9 cellular contexts compared by ENCODE assay signal in genomic region chr19:5130371-5131030, GRCh38.
A peak's percentile ranks its signal among the peaks of the same experiment; 100 is the strongest.
DNase-seq lines count a peak whose midpoint lies in the region; ATAC-seq, FAIRE-seq and TF ChIP-seq lines count a peak whose summit lies in the region.
"Had no signal": no experiment of that assay in that cellular context is flagged by ENCODE, and none has a peak within 500 bp of the region (broad histone marks: within the 10 kb centered on the region; RNA-seq: fewer than 3 reads in every experiment).

No MANE protein-coding gene starts in this region.

- no peak overlapping the region for H3K14ac ChIP-seq in H1 (ENCODE audit: insufficient read length)

- H3K56ac ChIP-seq in H1 (replicated peaks; ENCODE audit: insufficient read length, low read depth, low read length), result no peak overlapping the region

- peak overlapping the region; percentile 45 for H3K4me3 Mint-ChIP-seq in type B pancreatic cell

- no peak overlapping the region for H2AK5ac ChIP-seq in H1 (ENCODE audit: low read depth, low read length)

- no peak overlapping the region for H3K4ac ChIP-seq in H1 (replicated peaks; ENCODE audit: insufficient read length, low read depth, low read length)

- TF ChIP-seq RAD21 in H1 (IDR thresholded peaks at IDR 0.05 in 1 of 2, conservative IDR thresholded peaks at IDR 0.05 in 1 of 2; ENCODE audit: low read depth in 2 of 2, low read length in 2 of 2), result no peak

- no peak for TF ChIP-seq POLR2A in H1 (IDR thresholded peaks at IDR 0.05; ENCODE audit: control extremely low read depth in 1 of 2, low read depth in 2 of 2, low read length in 2 of 2)

- H2BK15ac ChIP-seq in H1 (ENCODE audit: low read length), result no peak overlapping the region

- peak overlapping the region; percentile 85 for H3K27ac Mint-ChIP-seq in type B pancreatic cell

- H3K27me3 Mint-ChIP-seq in type B pancreatic cell, result no peaks in the 10 kb centered on the region

- peak overlapping the region; percentile 51; the same call in 1 of the 2 replicates for H3K18ac ChIP-seq in H1 (ENCODE audit: extremely low read depth, low read length)

- H2AFZ ChIP-seq in H1 (ENCODE audit: low read length), result no peak overlapping the region

- no peaks in the 10 kb centered on the region for H3K36me3 Mint-ChIP-seq in type B pancreatic cell

- H3K4me2 ChIP-seq in DOHH2 (ENCODE audit: low read length) (peak overlapping the region; percentile 98), H1 (ENCODE audit: insufficient read depth in 1 of 2, low read depth in 2 of 2, low read length in 2 of 2) (no peak overlapping the region)

- H2BK120ac ChIP-seq in H1 (replicated peaks; ENCODE audit: low read depth, low read length), result no peak overlapping the region

- peaks cover 3% of the 10 kb centered on the region for H3K79me2 ChIP-seq in DOHH2 (ENCODE audit: control insufficient read depth, low read length)
- no peaks in the 10 kb centered on the region for H3K79me2 ChIP-seq in H1 (ENCODE audit: control insufficient read depth in 1 of 2, insufficient read depth in 2 of 2, low read length in 2 of 2)

- peak overlapping the region; percentile 28; the same call in 1 of the 2 replicates for H4K8ac ChIP-seq in H1 (ENCODE audit: extremely low read depth, insufficient read depth, low read length)

- 0 out of 2 replicates have a peak, but pooled peaks cover 2% of the 10 kb centered on the region for H3F3A ChIP-seq in DOHH2 (ENCODE audit: control insufficient read depth, insufficient read depth)

- H4K20me1 ChIP-seq in DOHH2 (ENCODE audit: control insufficient read depth, insufficient read depth, low read depth, low read length) (no peaks in the 10 kb centered on the region), H1 (replicated peaks in 1 of 2; ENCODE audit: control insufficient read depth in 1 of 2, insufficient read depth in 2 of 2, low read length in 2 of 2) (peaks cover 0 to 1% of the 10 kb centered on the region in 2 experiments)

- H3K79me1 ChIP-seq in H1 (ENCODE audit: low read depth, low read length), result no peaks in the 10 kb centered on the region

- peak overlapping the region; percentile 77 for H3K4me3 ChIP-seq in DOHH2 (ENCODE audit: low read length)
- H3K4me3 ChIP-seq in H1 (ENCODE audit: extremely low read depth in 1 of 4, insufficient read depth in 2 of 4, low read depth in 3 of 4, low read length in 4 of 4), result no peak overlapping the region

- peak overlapping the region; percentile 87 for H2BK5ac ChIP-seq in H1 (ENCODE audit: low read depth, low read length)

- H3K27ac ChIP-seq in DOHH2 (ENCODE audit: low read depth, low read length), result peak overlapping the region; percentile 88
- H3K27ac ChIP-seq in VCaP, result peak overlapping the region; percentile 13; the same call in 1 of the 2 replicates
- H3K27ac ChIP-seq in H1 (ENCODE audit: low read depth, low read length), result no peak overlapping the region; the same call in 1 of the 2 replicates

- H3K9me3 ChIP-seq in DOHH2 (ENCODE audit: control insufficient read depth, insufficient read depth, low read length) (no peaks in the 10 kb centered on the region), H1 (ENCODE audit: insufficient read depth in 2 of 2, low read depth in 1 of 2, low read length in 1 of 2) (no peaks in the 10 kb centered on the region)

- TF ChIP-seq EP300 in H1 (IDR thresholded peaks at IDR 0.05; ENCODE audit: borderline replicate concordance in 1 of 2, low read depth in 2 of 2, low read length in 2 of 2), result no peak

- no peak overlapping the region for H4K5ac ChIP-seq in H1 (ENCODE audit: insufficient read length, low read depth, low read length)

- DNase-seq in H1 (ENCODE audit: low read depth in 1 of 2, low spot score in 2 of 2) (no peak), type B pancreatic cell (ENCODE audit: extremely low spot score, unreplicated experiment) (no peak), kidney glomerular epithelial cell (lab: John Stamatoyannopoulos, UW) (no peak), NCI-H345 (lab: John Stamatoyannopoulos, UW) (no peak), A172 (ENCODE audit: low spot score) (no peak)

- WGBS in H1 (ENCODE audit: extremely low coverage in 1 of 2, insufficient coverage in 1 of 2, insufficient read length in 1 of 2, insufficient replicate concordance in 2 of 2, low coverage in 1 of 2, low lambda C conversion rate in 2 of 2, missing lambda C conversion rate in 1 of 2), 2 experiments, result 90% methylated on average over 27 of the region's 27 CpGs; no CpG with 5 or more reads in 1 of the 2 experiments

- peak; percentile 30 for ATAC-seq in GM21786 (IDR thresholded peaks at IDR 0.05; ENCODE audit: unreplicated experiment)

- H3K4me1 ChIP-seq in DOHH2 (ENCODE audit: control insufficient read depth, low read length) (peaks cover 68% of the 10 kb centered on the region), H1 (replicated peaks in 1 of 4; ENCODE audit: control insufficient read depth in 3 of 4, insufficient read depth in 4 of 4, low read length in 3 of 4) (peaks cover 5 to 50% (median 42%) of the 10 kb centered on the region in 4 experiments)

- H3K23me2 ChIP-seq in H1 (ENCODE audit: low read depth, low read length), result no peaks in the 10 kb centered on the region

- H4K91ac ChIP-seq in H1 (replicated peaks; ENCODE audit: insufficient read length, low read length), result peak overlapping the region; percentile 61

- H3K9ac ChIP-seq in H1 (replicated peaks in 1 of 4; ENCODE audit: extremely low read depth in 1 of 4, low read depth in 3 of 4, low read length in 3 of 4), result no peak overlapping the region

- FAIRE-seq in H1 (lab: Jason Lieb, UNC), result no peak
- FAIRE-seq: G401.6 had no signal

- no peaks in the 10 kb centered on the region for H3K9me2 ChIP-seq in DOHH2 (replicated peaks; ENCODE audit: control insufficient read depth, low read length)

- no peaks in the 10 kb centered on the region for H3K27me3 ChIP-seq in DOHH2 (ENCODE audit: control insufficient read depth, low read length)
- no peaks in the 10 kb centered on the region for H3K27me3 ChIP-seq in H1 (replicated peaks in 1 of 4; ENCODE audit: control insufficient read depth in 3 of 4, extremely low read depth in 1 of 4, insufficient read depth in 3 of 4, low read length in 3 of 4)

- H2BK12ac ChIP-seq in H1 (ENCODE audit: low read depth, low read length), result peak overlapping the region; percentile 87; the same call in 1 of the 2 replicates

- H3K4me1 Mint-ChIP-seq in type B pancreatic cell (ENCODE audit: unreplicated experiment), result peaks cover 20% of the 10 kb centered on the region

- H3K36me3 ChIP-seq in DOHH2 (ENCODE audit: control insufficient read depth, low read length) (peaks cover 34% of the 10 kb centered on the region), H1 (ENCODE audit: control insufficient read depth in 2 of 4, insufficient read depth in 4 of 4, low read length in 3 of 4) (peaks cover 5 to 12% (median 7%) of the 10 kb centered on the region in 4 experiments; a peak in 4 of 8 replicates)

- TF ChIP-seq CTCF in DOHH2 (IDR thresholded peaks at IDR 0.05; ENCODE audit: low read depth, low read length, poor library complexity, severe bottlenecking) (no peak), VCaP (conservative IDR thresholded peaks at IDR 0.05) (no peak), H1 (IDR thresholded peaks at IDR 0.05; ENCODE audit: control extremely low read depth in 1 of 3, insufficient read depth in 1 of 3, low read depth in 1 of 3, low read length in 3 of 3) (no peak), type B pancreatic cell (conservative IDR thresholded peaks at IDR 0.05) (no peak)

- no peaks in the 10 kb centered on the region for H3K9me3 Mint-ChIP-seq in type B pancreatic cell

- H3K23ac ChIP-seq in H1 (ENCODE audit: insufficient read length), result no peak overlapping the region

- H2BK20ac ChIP-seq in H1 (ENCODE audit: low read length), result no peak overlapping the region; the same call in 1 of the 2 replicates

- CTCF ChIA-PET in H1 (lab: Charles Lee; ENCODE audit: partially characterized antibody), result interaction anchor here (0.5 to 2.8 kb wide), 7 partner anchors 15 to 332 kb away, joined by 3 to 18 read pairs (median 3); no protein-coding TSS in a partner anchor

- POLR2A ChIA-PET in H1 (lab: Charles Lee; ENCODE audit: partially characterized antibody), result interaction anchor here (1.2 kb wide), 1 partner anchor 78 kb away, joined by 3 read pairs; no protein-coding TSS in a partner anchor

TF ChIP-seq in H1, 55 proteins besides CTCF, POLR2A, EP300 and RAD21:
- TF ChIP-seq TAF1 (IDR thresholded peaks at IDR 0.05; ENCODE audit: low read depth, low read length) (no peak), SP2 (IDR thresholded peaks at IDR 0.05; ENCODE audit: low read length) (no peak), SIX5 (IDR thresholded peaks at IDR 0.05; ENCODE audit: low read depth, low read length) (no peak), KDM1A (IDR thresholded peaks at IDR 0.05; ENCODE audit: borderline replicate concordance, low read length) (no peak), NANOG (IDR thresholded peaks at IDR 0.05; ENCODE audit: insufficient read depth, low read depth, low read length, poor library complexity, severe bottlenecking) (no peak), CEBPB (IDR thresholded peaks at IDR 0.05; ENCODE audit: low read depth, low read length) (no peak), TEAD4 (IDR thresholded peaks at IDR 0.05; ENCODE audit: low read depth, low read length) (no peak), CHD2 (IDR thresholded peaks at IDR 0.05; ENCODE audit: low read length) (no peak), JUND (IDR thresholded peaks at IDR 0.05; ENCODE audit: low read length) (no peak), MAFK (IDR thresholded peaks at IDR 0.05; ENCODE audit: low read depth, low read length) (no peak), MAX (IDR thresholded peaks at IDR 0.05) (no peak), TAF7 (optimal IDR thresholded peaks at IDR 0.05; ENCODE audit: borderline replicate concordance, low read depth, low read length) (no peak), RNF2 (IDR thresholded peaks at IDR 0.05; ENCODE audit: borderline replicate concordance, low read depth, low read length, missing control alignments, poor library complexity, severe bottlenecking) (no peak), PHF8 (conservative IDR thresholded peaks at IDR 0.05; ENCODE audit: low read depth, low read length) (no peak), ZNF274 (IDR thresholded peaks at IDR 0.05; ENCODE audit: borderline replicate concordance, extremely low read depth, low read length) (no peak), GTF2F1 (IDR thresholded peaks at IDR 0.05; ENCODE audit: borderline replicate concordance, low read depth, low read length) (no peak), EZH2 (IDR thresholded peaks at IDR 0.05; ENCODE audit: low read depth, low read length, severe bottlenecking) (no peak), ATF3 (IDR thresholded peaks at IDR 0.05; ENCODE audit: insufficient read depth, low read depth, low read length) (no peak)
